Comparison of ENCODE assay signal across 23 cellular contexts in the genomic region with DNA sequence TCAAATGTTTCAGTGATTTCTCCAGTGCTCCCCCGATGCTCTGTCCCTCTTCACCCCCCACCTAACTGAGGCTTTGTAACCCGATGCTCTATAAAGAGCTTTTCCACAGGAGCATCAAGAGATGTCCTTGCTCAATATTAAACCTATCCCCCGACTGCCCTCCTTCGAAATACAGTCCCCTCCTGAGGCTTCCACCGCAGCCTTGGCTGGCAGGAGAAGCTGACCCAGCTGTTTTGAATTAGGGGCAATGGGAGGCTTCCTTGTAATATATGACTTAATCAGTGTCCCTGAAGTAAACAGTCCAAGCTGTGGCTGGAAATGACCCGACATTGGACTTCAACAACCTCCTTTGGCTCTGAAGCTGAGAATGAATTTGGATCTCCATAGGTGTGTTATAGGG.
DNase-seq lines count a peak whose midpoint lies in the region; ATAC-seq and TF ChIP-seq lines count a peak whose summit lies in the region.
"Had no signal": no experiment of that assay in that cellular context is flagged by ENCODE, and none has a peak within 500 bp of the region (broad histone marks: within the 10 kb centered on the region; RNA-seq: fewer than 3 reads in every experiment).

No MANE protein-coding gene starts in this region.

- no peaks in the 10 kb centered on the region for H3K79me2 ChIP-seq in H9 (ENCODE audit: insufficient read depth, low read length)

- DNase-seq in Right ventricle myocardium inferior (ENCODE audit: missing footprints) = no peak
- DNase-seq in right atrium auricular region (ENCODE audit: low spot score) = no peak
- DNase-seq in WERI-Rb-1 = peak; percentile 14
- DNase-seq in left ventricle myocardium superior = peak; percentile 52
- no peak for DNase-seq in activated naive CD4-positive, alpha-beta T cell treated with anti-CD3 and anti-CD28 coated beads for 36 hours
- no peak for DNase-seq in CD1c-positive myeloid dendritic cell (ENCODE audit: extremely low spot score)
- no peak for DNase-seq in H9
- DNase-seq: ACHN; activated T-cell treated with anti-CD3 and anti-CD28 coated beads, Interleukin-2, amount 50 U/mL, for 72 hours; Caco-2; central memory CD4-positive, alpha-beta T cell; effector memory CD4-positive, alpha-beta T cell; GF-D8; glutamatergic neuron; islet precursor cell; midbrain; nucleus accumbens; upper lobe of left lung had no signal

- no peaks in the 10 kb centered on the region for H3K23me2 ChIP-seq in H9 (ENCODE audit: insufficient read length, low read depth, low read length, poor library complexity, severe bottlenecking)

- H3K27me3 Mint-ChIP-seq in activated naive CD4-positive, alpha-beta T cell treated with anti-CD3 and anti-CD28 coated beads for 36 hours (ENCODE audit: low read depth) = peaks cover 10% of the 10 kb centered on the region
- no peaks in the 10 kb centered on the region for H3K27me3 Mint-ChIP-seq in H9 (ENCODE audit: low read depth)

- H3K4me3 ChIP-seq in right atrium auricular region = no peak overlapping the region
- H3K4me3 ChIP-seq in WERI-Rb-1 (ENCODE audit: low read depth, low read length) = no peak overlapping the region
- H3K4me3 ChIP-seq: K562, SJSA1, smooth muscle cell, upper lobe of left lung had no signal

- H3K27ac ChIP-seq in right atrium auricular region (no peak overlapping the region), WERI-Rb-1 (no peak overlapping the region), H9 (ENCODE audit: insufficient read length, low read depth, low read length) (no peak overlapping the region)
- H3K27ac ChIP-seq: SJSA1, upper lobe of left lung had no signal

- peaks cover 0 to 7% of the 10 kb centered on the region in 2 donors for H3K4me1 ChIP-seq in right atrium auricular region
- H3K4me1 ChIP-seq in H9 (ENCODE audit: insufficient read depth, low read length) = no peaks in the 10 kb centered on the region; the same call in 1 of the 2 replicates
- H3K4me1 ChIP-seq: Caco-2, upper lobe of left lung had no signal

- no peak overlapping the region for H3K14ac ChIP-seq in H9 (ENCODE audit: insufficient read depth, low read length)

- H3K36me3 Mint-ChIP-seq in activated naive CD4-positive, alpha-beta T cell treated with anti-CD3 and anti-CD28 coated beads for 36 hours (ENCODE audit: low read depth) = no peaks in the 10 kb centered on the region
- H3K36me3 Mint-ChIP-seq in H9 (ENCODE audit: insufficient read depth in 1 of 3, low read depth in 3 of 3) = no peaks in the 10 kb centered on the region
- H3K36me3 Mint-ChIP-seq: stimulated activated effector memory CD8-positive, alpha-beta T cell treated with anti-CD3 and anti-CD28 coated beads, Interleukin-12 subunit alpha, Interleukin-12 subunit beta, amount 100 ng/mL, for 72 hours had no signal

- no peaks in the 10 kb centered on the region for H3K9me3 ChIP-seq in right atrium auricular region
- no peaks in the 10 kb centered on the region for H3K9me3 ChIP-seq in WERI-Rb-1 (ENCODE audit: severe bottlenecking)
- H3K9me3 ChIP-seq in H9 (ENCODE audit: control insufficient read depth, low read depth, low read length) = no peaks in the 10 kb centered on the region
- H3K9me3 ChIP-seq: Caco-2, SJSA1, upper lobe of left lung had no signal

- H3T11ph ChIP-seq in H9 (ENCODE audit: low read length) = no peak overlapping the region

- H2BK5ac ChIP-seq in H9 (ENCODE audit: insufficient read length, low read length) = no peak overlapping the region

- TF ChIP-seq CTCF in right atrium auricular region (IDR thresholded peaks at IDR 0.05) (no peak), WERI-Rb-1 (IDR thresholded peaks at IDR 0.05; ENCODE audit: low read depth, low read length) (no peak), H9 (conservative IDR thresholded peaks at IDR 0.05) (no peak)

- no peak overlapping the region for H2BK20ac ChIP-seq in H9 (ENCODE audit: low read depth, low read length, poor library complexity, severe bottlenecking)

- H3K9ac ChIP-seq in H9 (ENCODE audit: extremely low read depth, insufficient read length, low read length) = no peak overlapping the region

- H3K4me1 Mint-ChIP-seq in activated naive CD4-positive, alpha-beta T cell treated with anti-CD3 and anti-CD28 coated beads for 36 hours (ENCODE audit: low read depth) = no peaks in the 10 kb centered on the region
- H3K4me1 Mint-ChIP-seq in H9 = peaks cover 24 to 25% of the 10 kb centered on the region in 2 experiments
- H3K4me1 Mint-ChIP-seq: stimulated activated effector memory CD8-positive, alpha-beta T cell treated with anti-CD3 and anti-CD28 coated beads, Interleukin-12 subunit alpha, Interleukin-12 subunit beta, amount 100 ng/mL, for 72 hours had no signal

- intact Hi-C loops in Right ventricle myocardium inferior (cut with DNase I) = no loop called here
- intact Hi-C loops in left ventricle myocardium superior (cut with micrococcal nuclease) = no loop called here
- intact Hi-C loops in activated naive CD4-positive, alpha-beta T cell treated with anti-CD3 and anti-CD28 coated beads for 36 hours (cut with micrococcal nuclease) = no loop called here

- H3K79me1 ChIP-seq in H9 (ENCODE audit: insufficient read depth, low read depth, low read length, poor library complexity, severe bottlenecking) = no peaks in the 10 kb centered on the region

- H4K5ac ChIP-seq in H9 (ENCODE audit: insufficient read length, low read depth, low read length) = no peak overlapping the region

- no peaks in the 10 kb centered on the region for H3K9me3 Mint-ChIP-seq in activated naive CD4-positive, alpha-beta T cell treated with anti-CD3 and anti-CD28 coated beads for 36 hours
- no peaks in the 10 kb centered on the region for H3K9me3 Mint-ChIP-seq in H9
- H3K9me3 Mint-ChIP-seq: activated T-cell treated with anti-CD3 and anti-CD28 coated beads, Interleukin-2, amount 50 U/mL, for 72 hours; stimulated activated effector memory CD8-positive, alpha-beta T cell treated with anti-CD3 and anti-CD28 coated beads, Interleukin-12 subunit alpha, Interleukin-12 subunit beta, amount 100 ng/mL, for 72 hours had no signal

- no peak overlapping the region for H3K23ac ChIP-seq in H9 (ENCODE audit: insufficient read length, low read depth, low read length)

- H3K4me2 ChIP-seq in H9 (ENCODE audit: insufficient read depth, insufficient read length, low read length) = no peak overlapping the region
- H3K4me2 ChIP-seq: smooth muscle cell had no signal

- H3K36me3 ChIP-seq in right atrium auricular region = no peaks in the 10 kb centered on the region
- H3K36me3 ChIP-seq in WERI-Rb-1 = no peaks in the 10 kb centered on the region
- H3K36me3 ChIP-seq: SJSA1, upper lobe of left lung had no signal

- H3K27ac Mint-ChIP-seq in activated naive CD4-positive, alpha-beta T cell treated with anti-CD3 and anti-CD28 coated beads for 36 hours = no peak overlapping the region
- no peak overlapping the region for H3K27ac Mint-ChIP-seq in H9
- H3K27ac Mint-ChIP-seq: activated T-cell treated with anti-CD3 and anti-CD28 coated beads, Interleukin-2, amount 50 U/mL, for 72 hours; stimulated activated effector memory CD8-positive, alpha-beta T cell treated with anti-CD3 and anti-CD28 coated beads, Interleukin-12 subunit alpha, Interleukin-12 subunit beta, amount 100 ng/mL, for 72 hours had no signal

- no peak overlapping the region for H2BK12ac ChIP-seq in H9 (ENCODE audit: insufficient read length, low read depth, low read length)

- no peak overlapping the region for H2AFZ ChIP-seq in H9 (ENCODE audit: low read length)

- no peak overlapping the region for H3K4me3 Mint-ChIP-seq in activated naive CD4-positive, alpha-beta T cell treated with anti-CD3 and anti-CD28 coated beads for 36 hours
- no peak overlapping the region for H3K4me3 Mint-ChIP-seq in H9
- H3K4me3 Mint-ChIP-seq: activated T-cell treated with anti-CD3 and anti-CD28 coated beads, Interleukin-2, amount 50 U/mL, for 72 hours; stimulated activated effector memory CD8-positive, alpha-beta T cell treated with anti-CD3 and anti-CD28 coated beads, Interleukin-12 subunit alpha, Interleukin-12 subunit beta, amount 100 ng/mL, for 72 hours had no signal

- WGBS in H9 (ENCODE audit: extremely low coverage, insufficient read length, low lambda C conversion rate) = no CpG with 5 or more reads among the region's 6 CpGs

- no peak overlapping the region for H3K18ac ChIP-seq in H9 (ENCODE audit: insufficient read length, low read depth, low read length)

- no peak overlapping the region for H3K56ac ChIP-seq in H9 (ENCODE audit: insufficient read length, low read depth, low read length)

- H4K8ac ChIP-seq in H9 (replicated peaks; ENCODE audit: insufficient read length, low read depth, low read length) = no peak overlapping the region

- H4K20me1 ChIP-seq in H9 (ENCODE audit: control insufficient read depth, insufficient read depth, insufficient read length) = no peaks in the 10 kb centered on the region

- no peak overlapping the region for H2BK120ac ChIP-seq in H9 (ENCODE audit: low read depth, low read length, poor library complexity, severe bottlenecking)

- no peak overlapping the region for H2AK5ac ChIP-seq in H9 (ENCODE audit: insufficient read length, low read length)

- no peaks in the 10 kb centered on the region for H3K27me3 ChIP-seq in right atrium auricular region
- H3K27me3 ChIP-seq in WERI-Rb-1 (ENCODE audit: insufficient read depth, low read depth, severe bottlenecking) = no peaks in the 10 kb centered on the region
- H3K27me3 ChIP-seq in H9 (ENCODE audit: insufficient read depth, low read length) = no peaks in the 10 kb centered on the region
- H3K27me3 ChIP-seq: SJSA1, upper lobe of left lung had no signal

- no peak overlapping the region for H3K4ac ChIP-seq in H9 (ENCODE audit: low read depth, low read length)

- H4K91ac ChIP-seq in H9 (ENCODE audit: insufficient read length, low read depth, low read length) = no peak overlapping the region

- ATAC-seq in Right ventricle myocardium inferior (peak; percentile 76), left ventricle myocardium superior (peak; percentile 82), HG03354 (IDR thresholded peaks at IDR 0.05; ENCODE audit: poor library complexity, severe bottlenecking, unreplicated experiment) (no peak)
- ATAC-seq: K562 had no signal

- no peak overlapping the region for H2BK15ac ChIP-seq in H9 (ENCODE audit: low read depth, low read length)

- CTCF ChIA-PET in activated naive CD4-positive, alpha-beta T cell treated with anti-CD3 and anti-CD28 coated beads for 36 hours (lab: Charles Lee) = no interaction called here

Comparison
In these comparisons a context has a peak if more than half of its experiments do, and no peak if none do; other contexts are left out.
1. DNase-seq: peak in WERI-Rb-1 (single experiment) and left ventricle myocardium superior (single experiment); none in Right ventricle myocardium inferior (single experiment), right atrium auricular region (single experiment), activated naive CD4-positive, alpha-beta T cell treated with anti-CD3 and anti-CD28 coated beads for 36 hours (single experiment), CD1c-positive myeloid dendritic cell (single experiment) and H9 (single experiment).